Comparison of ENCODE assay signal across 8 cellular contexts in genomic region chr1:230632273-230632873, GRCh38. TPM values are rescaled to one million over a fixed set of nuclear protein-coding genes. Genes with fewer than 3 reads are reported as not detected.
A peak's percentile ranks its signal among the peaks of the same experiment; 100 is the strongest.
DNase-seq lines count a peak whose midpoint lies in the region; ATAC-seq and TF ChIP-seq lines count a peak whose summit lies in the region.

No MANE protein-coding gene starts in this region.

- peak; percentile 39 to 43 for ATAC-seq in activated naive CD4-positive, alpha-beta T cell treated with anti-CD3 and anti-CD28 coated beads, Interleukin-2, amount 50 U/mL, for 72 hours
- peak; percentile 91 for ATAC-seq in SK-N-SH treated with all-trans-retinoic acid at 6 μM for 48 hours
- peak; percentile 65 for ATAC-seq in foreskin keratinocyte
- ATAC-seq in activated CD4-positive, CD25-positive, alpha-beta regulatory T cell treated with anti-CD3 and anti-CD28 coated beads, Interleukin-2, amount 50 U/mL, for 24 hours, result no peak

- peaks cover 10% of the 10 kb centered on the region for H3K27me3 ChIP-seq in foreskin keratinocyte

- TF ChIP-seq CTCF in foreskin keratinocyte (conservative IDR thresholded peaks at IDR 0.05), result peak; percentile 69

- H3K27ac Mint-ChIP-seq in activated naive CD4-positive, alpha-beta T cell treated with anti-CD3 and anti-CD28 coated beads, Interleukin-2, amount 50 U/mL, for 72 hours, result no peak overlapping the region

- no peak overlapping the region for H3K27ac ChIP-seq in foreskin keratinocyte

- H3K9me3 Mint-ChIP-seq in activated naive CD4-positive, alpha-beta T cell treated with anti-CD3 and anti-CD28 coated beads, Interleukin-2, amount 50 U/mL, for 72 hours, result no peaks in the 10 kb centered on the region

- H3K4me1 ChIP-seq in foreskin keratinocyte, result peaks cover 20% of the 10 kb centered on the region

- no peak for DNase-seq in activated naive CD4-positive, alpha-beta T cell treated with anti-CD3 and anti-CD28 coated beads, Interleukin-2, amount 50 U/mL, for 72 hours (ENCODE audit: low spot score in 2 of 2)
- no peak for DNase-seq in activated naive CD4-positive, alpha-beta T cell treated with anti-CD3 and anti-CD28 coated beads, Interleukin-2, amount 50 U/mL, for 16 hours
- DNase-seq in Kasumi-1 (lab: John Stamatoyannopoulos, UW) (peak; percentile 52 to 69), foreskin keratinocyte (peak in 1 of 2 donors; percentile 41), pons (ENCODE audit: low spot score) (peak; percentile 79), NCI-H2227 treated with DMSO at 0.1 percent for 48 hours (lab: John Stamatoyannopoulos, UW) (no peak)

- H3K36me3 Mint-ChIP-seq in activated naive CD4-positive, alpha-beta T cell treated with anti-CD3 and anti-CD28 coated beads, Interleukin-2, amount 50 U/mL, for 72 hours, result no peaks in the 10 kb centered on the region

TF ChIP-seq in SK-N-SH treated with all-trans-retinoic acid at 6 μM for 48 hours, 23 proteins besides CTCF, POLR2A, EP300 and RAD21:
- TF ChIP-seq ARNTL (CRISPR knock-in tag; IDR thresholded peaks at IDR 0.05; ENCODE audit: borderline replicate concordance, low read depth) (no peak), ISL1 (CRISPR knock-in tag; IDR thresholded peaks at IDR 0.05) (no peak), GLIS3 (CRISPR knock-in tag; IDR thresholded peaks at IDR 0.05) (no peak), ZNF70 (CRISPR knock-in tag; IDR thresholded peaks at IDR 0.05) (no peak), ZNF8 (CRISPR knock-in tag; IDR thresholded peaks at IDR 0.05) (no peak), TCF4 (CRISPR knock-in tag; IDR thresholded peaks at IDR 0.05; ENCODE audit: borderline replicate concordance) (no peak), CSRNP3 (CRISPR knock-in tag; IDR thresholded peaks at IDR 0.05) (no peak), CSDC2 (CRISPR knock-in tag; IDR thresholded peaks at IDR 0.05) (no peak), BACH2 (CRISPR knock-in tag; IDR thresholded peaks at IDR 0.05; ENCODE audit: borderline replicate concordance) (no peak), SNAI2 (CRISPR knock-in tag; IDR thresholded peaks at IDR 0.05) (no peak), ZNF565 (CRISPR knock-in tag; conservative IDR thresholded peaks at IDR 0.05; ENCODE audit: low read depth) (no peak)
- TF ChIP-seq, protein P1, sequence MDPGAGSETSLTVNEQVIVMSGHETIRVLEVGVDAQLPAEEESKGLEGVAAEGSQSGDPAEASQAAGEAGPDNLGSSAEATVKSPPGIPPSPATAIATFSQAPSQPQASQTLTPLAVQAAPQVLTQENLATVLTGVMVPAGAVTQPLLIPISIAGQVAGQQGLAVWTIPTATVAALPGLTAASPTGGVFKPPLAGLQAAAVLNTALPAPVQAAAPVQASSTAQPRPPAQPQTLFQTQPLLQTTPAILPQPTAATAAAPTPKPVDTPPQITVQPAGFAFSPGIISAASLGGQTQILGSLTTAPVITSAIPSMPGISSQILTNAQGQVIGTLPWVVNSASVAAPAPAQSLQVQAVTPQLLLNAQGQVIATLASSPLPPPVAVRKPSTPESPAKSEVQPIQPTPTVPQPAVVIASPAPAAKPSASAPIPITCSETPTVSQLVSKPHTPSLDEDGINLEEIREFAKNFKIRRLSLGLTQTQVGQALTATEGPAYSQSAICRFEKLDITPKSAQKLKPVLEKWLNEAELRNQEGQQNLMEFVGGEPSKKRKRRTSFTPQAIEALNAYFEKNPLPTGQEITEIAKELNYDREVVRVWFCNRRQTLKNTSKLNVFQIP (CRISPR knock-in tag; IDR thresholded peaks at IDR 0.05; ENCODE audit: borderline replicate concordance, low read depth), result no peak
- TF ChIP-seq, protein P2, sequence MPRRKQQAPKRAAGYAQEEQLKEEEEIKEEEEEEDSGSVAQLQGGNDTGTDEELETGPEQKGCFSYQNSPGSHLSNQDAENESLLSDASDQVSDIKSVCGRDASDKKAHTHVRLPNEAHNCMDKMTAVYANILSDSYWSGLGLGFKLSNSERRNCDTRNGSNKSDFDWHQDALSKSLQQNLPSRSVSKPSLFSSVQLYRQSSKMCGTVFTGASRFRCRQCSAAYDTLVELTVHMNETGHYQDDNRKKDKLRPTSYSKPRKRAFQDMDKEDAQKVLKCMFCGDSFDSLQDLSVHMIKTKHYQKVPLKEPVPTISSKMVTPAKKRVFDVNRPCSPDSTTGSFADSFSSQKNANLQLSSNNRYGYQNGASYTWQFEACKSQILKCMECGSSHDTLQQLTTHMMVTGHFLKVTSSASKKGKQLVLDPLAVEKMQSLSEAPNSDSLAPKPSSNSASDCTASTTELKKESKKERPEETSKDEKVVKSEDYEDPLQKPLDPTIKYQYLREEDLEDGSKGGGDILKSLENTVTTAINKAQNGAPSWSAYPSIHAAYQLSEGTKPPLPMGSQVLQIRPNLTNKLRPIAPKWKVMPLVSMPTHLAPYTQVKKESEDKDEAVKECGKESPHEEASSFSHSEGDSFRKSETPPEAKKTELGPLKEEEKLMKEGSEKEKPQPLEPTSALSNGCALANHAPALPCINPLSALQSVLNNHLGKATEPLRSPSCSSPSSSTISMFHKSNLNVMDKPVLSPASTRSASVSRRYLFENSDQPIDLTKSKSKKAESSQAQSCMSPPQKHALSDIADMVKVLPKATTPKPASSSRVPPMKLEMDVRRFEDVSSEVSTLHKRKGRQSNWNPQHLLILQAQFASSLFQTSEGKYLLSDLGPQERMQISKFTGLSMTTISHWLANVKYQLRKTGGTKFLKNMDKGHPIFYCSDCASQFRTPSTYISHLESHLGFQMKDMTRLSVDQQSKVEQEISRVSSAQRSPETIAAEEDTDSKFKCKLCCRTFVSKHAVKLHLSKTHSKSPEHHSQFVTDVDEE (CRISPR knock-in tag; IDR thresholded peaks at IDR 0.05), result no peak
- TF ChIP-seq, protein P3, sequence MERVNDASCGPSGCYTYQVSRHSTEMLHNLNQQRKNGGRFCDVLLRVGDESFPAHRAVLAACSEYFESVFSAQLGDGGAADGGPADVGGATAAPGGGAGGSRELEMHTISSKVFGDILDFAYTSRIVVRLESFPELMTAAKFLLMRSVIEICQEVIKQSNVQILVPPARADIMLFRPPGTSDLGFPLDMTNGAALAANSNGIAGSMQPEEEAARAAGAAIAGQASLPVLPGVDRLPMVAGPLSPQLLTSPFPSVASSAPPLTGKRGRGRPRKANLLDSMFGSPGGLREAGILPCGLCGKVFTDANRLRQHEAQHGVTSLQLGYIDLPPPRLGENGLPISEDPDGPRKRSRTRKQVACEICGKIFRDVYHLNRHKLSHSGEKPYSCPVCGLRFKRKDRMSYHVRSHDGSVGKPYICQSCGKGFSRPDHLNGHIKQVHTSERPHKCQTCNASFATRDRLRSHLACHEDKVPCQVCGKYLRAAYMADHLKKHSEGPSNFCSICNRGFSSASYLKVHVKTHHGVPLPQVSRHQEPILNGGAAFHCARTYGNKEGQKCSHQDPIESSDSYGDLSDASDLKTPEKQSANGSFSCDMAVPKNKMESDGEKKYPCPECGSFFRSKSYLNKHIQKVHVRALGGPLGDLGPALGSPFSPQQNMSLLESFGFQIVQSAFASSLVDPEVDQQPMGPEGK (CRISPR knock-in tag; IDR thresholded peaks at IDR 0.05; ENCODE audit: borderline replicate concordance), result no peak
- TF ChIP-seq, protein P4, sequence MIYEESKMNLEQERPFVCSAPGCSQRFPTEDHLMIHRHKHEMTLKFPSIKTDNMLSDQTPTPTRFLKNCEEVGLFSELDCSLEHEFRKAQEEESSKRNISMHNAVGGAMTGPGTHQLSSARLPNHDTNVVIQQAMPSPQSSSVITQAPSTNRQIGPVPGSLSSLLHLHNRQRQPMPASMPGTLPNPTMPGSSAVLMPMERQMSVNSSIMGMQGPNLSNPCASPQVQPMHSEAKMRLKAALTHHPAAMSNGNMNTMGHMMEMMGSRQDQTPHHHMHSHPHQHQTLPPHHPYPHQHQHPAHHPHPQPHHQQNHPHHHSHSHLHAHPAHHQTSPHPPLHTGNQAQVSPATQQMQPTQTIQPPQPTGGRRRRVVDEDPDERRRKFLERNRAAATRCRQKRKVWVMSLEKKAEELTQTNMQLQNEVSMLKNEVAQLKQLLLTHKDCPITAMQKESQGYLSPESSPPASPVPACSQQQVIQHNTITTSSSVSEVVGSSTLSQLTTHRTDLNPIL (CRISPR knock-in tag; IDR thresholded peaks at IDR 0.05; ENCODE audit: low read depth), result no peak
TF ChIP-seq in SK-N-SH treated with all-trans-retinoic acid at 6 μM for 48 hours: peak in this region for 0.

RNA-seq across cellular contexts. Expression of gene COG2, which starts 9.9 kb away (rescaled TPM):
- total RNA-seq in activated naive CD4-positive, alpha-beta T cell treated with anti-CD3 and anti-CD28 coated beads, Interleukin-2, amount 50 U/mL, for 72 hours, result 10 to 100 TPM in 1 of 2 donors, 1 to 10 TPM in 1; 9.8 to 30.8 TPM
- total RNA-seq in foreskin keratinocyte, result 23.6 and 24.3 TPM in 2 replicates
- polyA plus RNA-seq in foreskin keratinocyte, result 12.9 and 13.3 TPM in 2 replicates

Comparison
In these comparisons a context has a peak if more than half of its experiments do, and no peak if none do; other contexts are left out.
1. ATAC-seq: peak in activated naive CD4-positive, alpha-beta T cell treated with anti-CD3 and anti-CD28 coated beads, Interleukin-2, amount 50 U/mL, for 72 hours (2 of 2), SK-N-SH treated with all-trans-retinoic acid at 6 μM for 48 hours (single experiment) and foreskin keratinocyte (single experiment); none in activated CD4-positive, CD25-positive, alpha-beta regulatory T cell treated with anti-CD3 and anti-CD28 coated beads, Interleukin-2, amount 50 U/mL, for 24 hours (0 of 2).
2. DNase-seq: peak in Kasumi-1 (2 of 2) and pons (single experiment); none in activated naive CD4-positive, alpha-beta T cell treated with anti-CD3 and anti-CD28 coated beads, Interleukin-2, amount 50 U/mL, for 72 hours (0 of 2), activated naive CD4-positive, alpha-beta T cell treated with anti-CD3 and anti-CD28 coated beads, Interleukin-2, amount 50 U/mL, for 16 hours (single experiment) and NCI-H2227 treated with DMSO at 0.1 percent for 48 hours (single experiment).